Comparison of ENCODE assay signal across 1 cellular context in the genomic region with DNA sequence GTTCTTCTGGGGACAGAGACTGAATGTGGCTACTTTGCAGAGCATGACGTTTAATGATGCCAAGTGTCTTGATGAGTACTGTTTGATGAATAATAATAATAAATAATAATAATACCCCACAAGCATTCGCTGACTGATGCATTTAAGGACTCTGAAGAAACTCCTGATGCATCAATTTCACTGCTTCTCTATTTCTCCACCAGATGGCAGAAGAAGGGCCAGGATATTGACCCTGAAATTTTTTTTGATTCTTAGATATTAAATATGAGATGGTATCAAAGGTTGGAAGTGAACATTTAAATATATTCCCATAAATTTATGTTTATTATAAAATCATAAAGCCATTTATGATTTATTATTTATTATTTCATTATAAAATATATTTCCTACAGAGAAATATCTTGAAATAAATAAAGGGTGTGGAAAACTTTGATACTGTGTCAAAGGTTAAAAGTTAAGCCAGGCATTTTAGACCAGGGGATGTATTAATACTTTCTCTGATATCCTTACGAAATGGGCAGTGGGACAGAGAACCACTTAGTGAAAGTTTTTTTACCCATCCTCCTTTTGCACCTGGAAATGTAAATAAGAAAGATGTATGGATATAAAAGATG.
TF ChIP-seq lines count a peak whose summit lies in the region.

No MANE protein-coding gene starts in this region.

TF ChIP-seq in GM23338, 12 proteins besides CTCF, POLR2A, EP300 and RAD21 (continued from another document):
- TF ChIP-seq, protein P1, sequence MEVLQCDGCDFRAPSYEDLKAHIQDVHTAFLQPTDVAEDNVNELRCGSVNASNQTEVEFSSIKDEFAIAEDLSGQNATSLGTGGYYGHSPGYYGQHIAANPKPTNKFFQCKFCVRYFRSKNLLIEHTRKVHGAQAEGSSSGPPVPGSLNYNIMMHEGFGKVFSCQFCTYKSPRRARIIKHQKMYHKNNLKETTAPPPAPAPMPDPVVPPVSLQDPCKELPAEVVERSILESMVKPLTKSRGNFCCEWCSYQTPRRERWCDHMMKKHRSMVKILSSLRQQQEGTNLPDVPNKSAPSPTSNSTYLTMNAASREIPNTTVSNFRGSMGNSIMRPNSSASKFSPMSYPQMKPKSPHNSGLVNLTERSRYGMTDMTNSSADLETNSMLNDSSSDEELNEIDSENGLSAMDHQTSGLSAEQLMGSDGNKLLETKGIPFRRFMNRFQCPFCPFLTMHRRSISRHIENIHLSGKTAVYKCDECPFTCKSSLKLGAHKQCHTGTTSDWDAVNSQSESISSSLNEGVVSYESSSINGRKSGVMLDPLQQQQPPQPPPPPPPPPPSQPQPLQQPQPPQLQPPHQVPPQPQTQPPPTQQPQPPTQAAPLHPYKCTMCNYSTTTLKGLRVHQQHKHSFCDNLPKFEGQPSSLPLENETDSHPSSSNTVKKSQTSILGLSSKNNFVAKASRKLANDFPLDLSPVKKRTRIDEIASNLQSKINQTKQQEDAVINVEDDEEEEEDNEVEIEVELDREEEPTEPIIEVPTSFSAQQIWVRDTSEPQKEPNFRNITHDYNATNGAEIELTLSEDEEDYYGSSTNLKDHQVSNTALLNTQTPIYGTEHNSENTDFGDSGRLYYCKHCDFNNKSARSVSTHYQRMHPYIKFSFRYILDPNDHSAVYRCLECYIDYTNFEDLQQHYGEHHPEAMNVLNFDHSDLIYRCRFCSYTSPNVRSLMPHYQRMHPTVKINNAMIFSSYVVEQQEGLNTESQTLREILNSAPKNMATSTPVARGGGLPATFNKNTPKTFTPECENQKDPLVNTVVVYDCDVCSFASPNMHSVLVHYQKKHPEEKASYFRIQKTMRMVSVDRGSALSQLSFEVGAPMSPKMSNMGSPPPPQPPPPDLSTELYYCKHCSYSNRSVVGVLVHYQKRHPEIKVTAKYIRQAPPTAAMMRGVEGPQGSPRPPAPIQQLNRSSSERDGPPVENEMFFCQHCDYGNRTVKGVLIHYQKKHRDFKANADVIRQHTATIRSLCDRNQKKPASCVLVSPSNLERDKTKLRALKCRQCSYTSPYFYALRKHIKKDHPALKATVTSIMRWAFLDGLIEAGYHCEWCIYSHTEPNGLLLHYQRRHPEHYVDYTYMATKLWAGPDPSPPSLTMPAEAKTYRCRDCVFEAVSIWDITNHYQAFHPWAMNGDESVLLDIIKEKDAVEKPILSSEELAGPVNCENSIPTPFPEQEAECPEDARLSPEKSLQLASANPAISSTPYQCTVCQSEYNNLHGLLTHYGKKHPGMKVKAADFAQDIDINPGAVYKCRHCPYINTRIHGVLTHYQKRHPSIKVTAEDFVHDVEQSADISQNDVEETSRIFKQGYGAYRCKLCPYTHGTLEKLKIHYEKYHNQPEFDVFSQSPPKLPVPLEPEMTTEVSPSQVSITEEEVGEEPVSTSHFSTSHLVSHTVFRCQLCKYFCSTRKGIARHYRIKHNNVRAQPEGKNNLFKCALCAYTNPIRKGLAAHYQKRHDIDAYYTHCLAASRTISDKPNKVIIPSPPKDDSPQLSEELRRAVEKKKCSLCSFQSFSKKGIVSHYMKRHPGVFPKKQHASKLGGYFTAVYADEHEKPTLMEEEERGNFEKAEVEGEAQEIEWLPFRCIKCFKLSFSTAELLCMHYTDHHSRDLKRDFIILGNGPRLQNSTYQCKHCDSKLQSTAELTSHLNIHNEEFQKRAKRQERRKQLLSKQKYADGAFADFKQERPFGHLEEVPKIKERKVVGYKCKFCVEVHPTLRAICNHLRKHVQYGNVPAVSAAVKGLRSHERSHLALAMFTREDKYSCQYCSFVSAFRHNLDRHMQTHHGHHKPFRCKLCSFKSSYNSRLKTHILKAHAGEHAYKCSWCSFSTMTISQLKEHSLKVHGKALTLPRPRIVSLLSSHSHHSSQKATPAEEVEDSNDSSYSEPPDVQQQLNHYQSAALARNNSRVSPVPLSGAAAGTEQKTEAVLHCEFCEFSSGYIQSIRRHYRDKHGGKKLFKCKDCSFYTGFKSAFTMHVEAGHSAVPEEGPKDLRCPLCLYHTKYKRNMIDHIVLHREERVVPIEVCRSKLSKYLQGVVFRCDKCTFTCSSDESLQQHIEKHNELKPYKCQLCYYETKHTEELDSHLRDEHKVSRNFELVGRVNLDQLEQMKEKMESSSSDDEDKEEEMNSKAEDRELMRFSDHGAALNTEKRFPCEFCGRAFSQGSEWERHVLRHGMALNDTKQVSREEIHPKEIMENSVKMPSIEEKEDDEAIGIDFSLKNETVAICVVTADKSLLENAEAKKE (CRISPR knock-in tag; IDR thresholded peaks at IDR 0.05) = no peak
- TF ChIP-seq STAT1 (IDR thresholded peaks at IDR 0.05; ENCODE audit: unreplicated experiment) (no peak), NANOG (IDR thresholded peaks at IDR 0.05; ENCODE audit: borderline replicate concordance) (no peak)
